ENCODE assay signal across 10 cellular contexts in the genomic region with DNA sequence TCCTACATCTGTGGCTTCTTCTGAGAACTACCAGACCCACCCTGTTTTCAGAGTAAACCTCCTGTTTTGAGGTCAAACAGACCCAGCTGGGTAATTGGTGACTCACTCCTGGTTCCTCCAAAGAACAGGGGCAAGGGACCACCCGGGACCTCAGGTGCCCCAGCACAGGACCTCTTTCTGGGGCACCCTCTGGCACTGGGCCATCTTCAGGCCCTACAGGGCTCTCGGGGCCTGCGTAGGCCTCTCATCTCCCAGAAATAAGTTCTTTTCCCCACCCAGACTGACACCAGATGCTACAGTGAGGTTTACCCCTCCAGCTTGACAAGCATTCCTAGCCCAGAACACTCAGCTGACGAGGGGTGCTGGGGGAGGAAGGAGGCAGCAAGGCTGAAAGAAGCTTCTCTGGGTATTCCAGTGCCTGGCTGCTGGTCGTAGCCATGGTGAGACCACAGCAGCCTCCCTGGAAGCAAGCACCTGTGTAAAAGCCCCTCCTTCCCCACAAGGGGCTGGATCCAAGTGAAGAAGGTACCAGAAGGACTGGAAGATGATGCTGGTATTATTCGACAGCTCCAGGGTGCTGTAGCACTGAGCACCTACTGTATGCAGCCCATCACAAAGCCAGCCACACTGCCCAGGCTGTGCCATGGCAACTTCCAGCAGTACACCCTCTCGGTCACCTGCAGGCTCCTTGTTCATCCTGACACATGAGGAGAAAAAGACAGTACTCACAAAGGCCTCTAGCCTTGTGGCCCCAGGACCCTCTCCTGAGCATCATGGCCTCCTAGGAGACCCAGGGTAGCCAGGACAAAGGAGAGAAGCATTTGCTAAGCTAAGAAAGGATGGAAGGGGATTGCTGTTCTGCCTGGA. TPM values are rescaled to one million over a fixed set of nuclear protein-coding genes. Genes with fewer than 3 reads are reported as not detected.
DNase-seq lines count a peak whose midpoint lies in the region; ATAC-seq lines count a peak whose summit lies in the region.
"Had no signal": no experiment of that assay in that cellular context is flagged by ENCODE, and none has a peak within 500 bp of the region (broad histone marks: within the 10 kb centered on the region; RNA-seq: fewer than 3 reads in every experiment).

No MANE protein-coding gene starts in this region.

- no peaks in the 10 kb centered on the region for H3K27me3 ChIP-seq in mucosa of rectum (ENCODE audit: control insufficient read depth in 2 of 2, insufficient read depth in 2 of 2, low read length in 2 of 2)

- DNase-seq in D341Med (ENCODE audit: low spot score): peak; percentile 24
- DNase-seq in activated CD4-positive, alpha-beta T cell treated with anti-CD3 and anti-CD28 coated beads, Interleukin-2, amount 50 U/mL, for 48 hours: peak; percentile 7 to 20
- DNase-seq in amniotic stem cell (lab: John Stamatoyannopoulos, UW): no peak
- no peak for DNase-seq in mesenteric fat pad (ENCODE audit: low spot score)
- no peak for DNase-seq in NCI-H1105 treated with DMSO at 0.1 percent for 48 hours (lab: John Stamatoyannopoulos, UW)

- H3K9me3 ChIP-seq in mucosa of rectum (ENCODE audit: control insufficient read depth in 2 of 2, low read length in 2 of 2): no peaks in the 10 kb centered on the region

- H3K4me3 ChIP-seq in mucosa of rectum (ENCODE audit: low read length in 2 of 2): no peak overlapping the region

- H3K4me1 ChIP-seq in mucosa of rectum (ENCODE audit: control insufficient read depth in 2 of 2, insufficient read depth in 2 of 2, low read length in 2 of 2): peaks cover 13 to 22% of the 10 kb centered on the region in 2 donors

- H3K36me3 ChIP-seq in mucosa of rectum (ENCODE audit: control insufficient read depth in 2 of 2, insufficient read depth in 2 of 2, low read length in 2 of 2): no peaks in the 10 kb centered on the region

- H3K27ac ChIP-seq in mucosa of rectum (ENCODE audit: low read depth in 2 of 2, low read length in 2 of 2): peak overlapping the region; percentile 55 to 84

- peak overlapping the region in 1 of 2 donors; percentile 14 for H3K9ac ChIP-seq in mucosa of rectum (ENCODE audit: low read depth in 1 of 2, low read length in 2 of 2)

- ATAC-seq in GM21515 (IDR thresholded peaks at IDR 0.05; ENCODE audit: unreplicated experiment) (peak; percentile 31), HG03095 (IDR thresholded peaks at IDR 0.05; ENCODE audit: unreplicated experiment) (no peak)

RNA-seq across cellular contexts. Expression of a gene that starts 47.4 kb away (rescaled TPM):
- 36.8 TPM for total RNA-seq in mesenteric fat pad
- total RNA-seq: dermis microvascular lymphatic vessel endothelial cell, SK-MEL-5 had no signal

Comparison
In these comparisons a context has a peak if more than half of its experiments do, and no peak if none do; other contexts are left out.
1. DNase-seq: peak in D341Med (single experiment) and activated CD4-positive, alpha-beta T cell treated with anti-CD3 and anti-CD28 coated beads, Interleukin-2, amount 50 U/mL, for 48 hours (2 of 2); none in amniotic stem cell (single experiment), mesenteric fat pad (single experiment) and NCI-H1105 treated with DMSO at 0.1 percent for 48 hours (single experiment).